In genomic region chr7:42198974-42199668, GRCh38 we compare ENCODE assay signal across 16 cellular contexts. TPM values are rescaled to one million over a fixed set of nuclear protein-coding genes. Genes with fewer than 3 reads are reported as not detected.
A peak's percentile ranks its signal among the peaks of the same experiment; 100 is the strongest.
DNase-seq lines count a peak whose midpoint lies in the region; ATAC-seq and TF ChIP-seq lines count a peak whose summit lies in the region.
"Had no signal": no experiment of that assay in that cellular context is flagged by ENCODE, and none has a peak within 500 bp of the region (broad histone marks: within the 10 kb centered on the region; RNA-seq: fewer than 3 reads in every experiment).

No MANE protein-coding gene starts in this region.

- peaks cover 0 to 3% (median 0%) of the 10 kb centered on the region in 3 donors for H3K27me3 Mint-ChIP-seq in CD14-positive monocyte (ENCODE audit: low read depth in 3 of 3)
- H3K27me3 Mint-ChIP-seq: stimulated activated naive B cell treated with anti-CD40 and anti-IgM and Interleukin-4, amounts not matched to agents 10 μg/mL and 1 μg/mL and 100 μg/mL, for 72 hours had no signal

- H3K9ac ChIP-seq in adipocyte (ENCODE audit: low read length), result peak overlapping the region; percentile 16

- no peak overlapping the region for H3K4me3 Mint-ChIP-seq in CD14-positive monocyte
- H3K4me3 Mint-ChIP-seq: activated naive CD8-positive, alpha-beta T cell treated with anti-CD3 and anti-CD28 coated beads, Interleukin-2, amount 50 U/mL, for 24 hours; natural killer cell; stimulated activated naive B cell treated with anti-CD40 and anti-IgM and Interleukin-4, amounts not matched to agents 10 μg/mL and 1 μg/mL and 100 μg/mL, for 72 hours had no signal

- intact Hi-C loops in CD14-positive monocyte (cut with micrococcal nuclease), result no loop called here

- H3K4me1 ChIP-seq in adipocyte (ENCODE audit: control insufficient read depth, insufficient read depth, low read length), result peaks cover 17% of the 10 kb centered on the region
- H3K4me1 ChIP-seq: right lobe of liver had no signal

- DNase-seq in A172 (ENCODE audit: low spot score) (peak; percentile 52), ELR (ENCODE audit: low read depth) (peak; percentile 12), adipocyte (ENCODE audit: low read depth) (peak; percentile 68), fibroblast of villous mesenchyme (ENCODE audit: low read depth) (peak; percentile 79), CD14-positive monocyte (ENCODE audit: low spot score) (no peak), anterior cingulate cortex (lab: John Stamatoyannopoulos, UW) (no peak), GF-D8 (lab: John Stamatoyannopoulos, UW) (no peak)
- DNase-seq: activated CD8-positive, alpha-beta memory T cell treated with anti-CD3 and anti-CD28 coated beads, Interleukin-2, amount 50 U/mL, for 48 hours; activated naive CD8-positive, alpha-beta T cell treated with anti-CD3 and anti-CD28 coated beads, Interleukin-2, amount 50 U/mL, for 24 hours; AML-193; natural killer cell; NCI-H1417 treated with DMSO at 0.1 percent for 48 hours; NCI-H226; right lobe of liver; stimulated activated naive B cell treated with anti-CD40 and anti-IgM and Interleukin-4, amounts not matched to agents 10 μg/mL and 1 μg/mL and 100 μg/mL, for 72 hours had no signal

- H3K4me1 Mint-ChIP-seq in CD14-positive monocyte, result no peaks in the 10 kb centered on the region

- no peaks in the 10 kb centered on the region for H3K9me3 ChIP-seq in adipocyte (ENCODE audit: control insufficient read depth, low read length)
- H3K9me3 ChIP-seq: right lobe of liver had no signal

- H3K27ac Mint-ChIP-seq in CD14-positive monocyte, result no peak overlapping the region
- H3K27ac Mint-ChIP-seq: activated naive CD8-positive, alpha-beta T cell treated with anti-CD3 and anti-CD28 coated beads, Interleukin-2, amount 50 U/mL, for 24 hours; natural killer cell; stimulated activated naive B cell treated with anti-CD40 and anti-IgM and Interleukin-4, amounts not matched to agents 10 μg/mL and 1 μg/mL and 100 μg/mL, for 72 hours had no signal

- no peak for ATAC-seq in GM19324 (IDR thresholded peaks at IDR 0.05; ENCODE audit: low FRiP score, unreplicated experiment)
- ATAC-seq: activated naive CD8-positive, alpha-beta T cell treated with anti-CD3 and anti-CD28 coated beads, Interleukin-2, amount 50 U/mL, for 24 hours; natural killer cell; right lobe of liver; stimulated activated naive B cell treated with anti-CD40 and anti-IgM and Interleukin-4, amounts not matched to agents 10 μg/mL and 1 μg/mL and 100 μg/mL, for 72 hours had no signal

- H3K4me3 ChIP-seq in adipocyte (ENCODE audit: low read length), result peak overlapping the region; percentile 1
- H3K4me3 ChIP-seq in fibroblast of villous mesenchyme (ENCODE audit: low read depth, low read length), result no peak overlapping the region
- H3K4me3 ChIP-seq: right lobe of liver had no signal

- H3K9me3 Mint-ChIP-seq in CD14-positive monocyte, result peaks cover 0 to 5% (median 2%) of the 10 kb centered on the region in 7 donors

- no peaks in the 10 kb centered on the region for H3K36me3 ChIP-seq in adipocyte (ENCODE audit: control insufficient read depth, insufficient read depth, low read length, severe bottlenecking)
- H3K36me3 ChIP-seq: right lobe of liver had no signal

- TF ChIP-seq CTCF in fibroblast of villous mesenchyme (IDR thresholded peaks at IDR 0.05; ENCODE audit: insufficient read depth, low read depth, low read length), result no peak
- TF ChIP-seq CTCF in CD14-positive monocyte (IDR thresholded peaks at IDR 0.05), result no peak

- no peaks in the 10 kb centered on the region for H3K36me3 Mint-ChIP-seq in CD14-positive monocyte
- H3K36me3 Mint-ChIP-seq: natural killer cell; stimulated activated naive B cell treated with anti-CD40 and anti-IgM and Interleukin-4, amounts not matched to agents 10 μg/mL and 1 μg/mL and 100 μg/mL, for 72 hours had no signal

- no peaks in the 10 kb centered on the region for H3K27me3 ChIP-seq in adipocyte (replicated peaks; ENCODE audit: control insufficient read depth, insufficient read depth, low read length)
- H3K27me3 ChIP-seq: right lobe of liver had no signal

RNA-seq across cellular contexts. Expression of gene GLI3, which starts 37.9 kb away (rescaled TPM):
- 2.5 and 2.8 TPM in 2 replicates for total RNA-seq in A172 (2014; rRNA removed; shearing (Covaris generic))
- total RNA-seq in fibroblast of villous mesenchyme, result 4.3 and 7.1 TPM in 2 replicates
- polyA plus RNA-seq in CD14-positive monocyte, result not detected

Comparison
In these comparisons a context has a peak if more than half of its experiments do, and no peak if none do; other contexts are left out.
1. DNase-seq: peak in A172 (single experiment), ELR (single experiment), adipocyte (single experiment) and fibroblast of villous mesenchyme (single experiment); none in CD14-positive monocyte (single experiment), anterior cingulate cortex (0 of 58) and GF-D8 (single experiment).